Comparison of ENCODE assay signal across 28 cellular contexts in the genomic region with DNA sequence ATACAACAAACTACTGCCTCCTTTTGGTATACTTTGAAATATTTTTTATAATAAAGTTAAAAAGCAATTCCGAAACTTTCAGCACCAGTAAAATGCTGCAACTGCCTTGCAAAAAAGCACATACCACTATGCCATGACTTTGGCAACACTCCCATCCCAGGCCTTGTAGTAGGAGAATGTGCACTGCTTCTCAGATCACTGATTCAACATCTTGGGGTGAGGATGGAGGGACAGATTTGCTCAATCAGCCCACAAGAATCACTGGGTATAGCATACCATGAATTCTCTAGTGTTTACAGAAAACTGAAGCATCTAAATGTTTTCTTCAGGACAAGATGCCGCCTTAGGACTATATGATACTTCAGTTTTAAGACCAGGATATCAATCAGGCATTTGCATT. TPM values are rescaled to one million over a fixed set of nuclear protein-coding genes. Genes with fewer than 3 reads are reported as not detected.
DNase-seq lines count a peak whose midpoint lies in the region; ATAC-seq, FAIRE-seq and TF ChIP-seq lines count a peak whose summit lies in the region.
"Had no signal": no experiment of that assay in that cellular context is flagged by ENCODE, and none has a peak within 500 bp of the region (broad histone marks: within the 10 kb centered on the region; RNA-seq: fewer than 3 reads in every experiment).

No MANE protein-coding gene starts in this region.

- H3K4me3 Mint-ChIP-seq in CD4-positive, CD25-positive, alpha-beta regulatory T cell: no peak overlapping the region
- H3K4me3 Mint-ChIP-seq: IgD-negative memory B cell, nephron progenitor cell had no signal

- TF ChIP-seq CTCF in D721Med (IDR thresholded peaks at IDR 0.05; ENCODE audit: insufficient read depth, missing control alignments): no peak

- H3K9me3 Mint-ChIP-seq in CD4-positive, CD25-positive, alpha-beta regulatory T cell: no peaks in the 10 kb centered on the region
- H3K9me3 Mint-ChIP-seq: activated naive CD4-positive, alpha-beta T cell treated with anti-CD3 and anti-CD28 coated beads, Interleukin-2, amount 50 U/mL, for 72 hours; IgD-negative memory B cell; nephron progenitor cell had no signal

- no peak for FAIRE-seq in D721Med (lab: Jason Lieb, UNC)
- FAIRE-seq: TTC549 had no signal

- H3K27me3 Mint-ChIP-seq in CD4-positive, CD25-positive, alpha-beta regulatory T cell: no peaks in the 10 kb centered on the region
- H3K27me3 Mint-ChIP-seq: IgD-negative memory B cell, progenitor cell of endocrine pancreas had no signal

- no peak for DNase-seq in CD4-positive, CD25-positive, alpha-beta regulatory T cell
- DNase-seq in amniotic epithelial cell (ENCODE audit: low read depth) (peak; percentile 98), fibroblast of peridontal ligament (ENCODE audit: extremely low read depth) (peak; percentile 94), skeletal muscle cell (ENCODE audit: low read depth) (peak; percentile 76), hypothalamus (lab: John Stamatoyannopoulos, UW) (no peak), D721Med (ENCODE audit: insufficient read length, low spot score) (no peak)
- DNase-seq: activated CD4-positive, alpha-beta T cell treated with anti-CD3 and anti-CD28 coated beads for 4 hours; Calu3; glutamatergic neuron; left lung; midbrain; MM.1S; NCI-H1436; NCI-H2171 treated with DMSO at 0.1 percent for 48 hours; NCI-H748 treated with DMSO at 0.1 percent for 48 hours; nephron progenitor cell; OCI-M1; Right ventricle myocardium superior; stimulated activated naive CD8-positive, alpha-beta T cell treated with anti-CD3 and anti-CD28 coated beads, Interleukin-15, Interleukin-2, amounts not matched to agents 100 U/mL and 50 U/mL, for 24 hours had no signal

- H3K36me3 ChIP-seq in CD4-positive, CD25-positive, alpha-beta regulatory T cell (ENCODE audit: control insufficient read depth, insufficient read depth, low read length): peaks cover 30% of the 10 kb centered on the region

- no peaks in the 10 kb centered on the region for H3K27me3 ChIP-seq in CD4-positive, CD25-positive, alpha-beta regulatory T cell (ENCODE audit: control insufficient read depth, insufficient read depth, low read length)
- H3K27me3 ChIP-seq: BLaER1, left lung, tibial nerve had no signal

- H3K27ac Mint-ChIP-seq in CD4-positive, CD25-positive, alpha-beta regulatory T cell: peak overlapping the region in 2 of 3 donors; percentile 36 to 74
- H3K27ac Mint-ChIP-seq: nephron progenitor cell, progenitor cell of endocrine pancreas had no signal

- H3K4me1 Mint-ChIP-seq in CD4-positive, CD25-positive, alpha-beta regulatory T cell: peaks cover 17 to 34% (median 25%) of the 10 kb centered on the region in 4 donors

- H3K9me3 ChIP-seq in CD4-positive, CD25-positive, alpha-beta regulatory T cell (ENCODE audit: control insufficient read depth in 2 of 2, low read length in 2 of 2): no peaks in the 10 kb centered on the region
- H3K9me3 ChIP-seq: BLaER1, left lung, tibial nerve had no signal

- no peak overlapping the region for H3K4me3 ChIP-seq in CD4-positive, CD25-positive, alpha-beta regulatory T cell (ENCODE audit: low read depth, low read length)
- H3K4me3 ChIP-seq in skeletal muscle cell (ENCODE audit: low read depth, low read length): no peak overlapping the region
- H3K4me3 ChIP-seq: BLaER1, left lung, skin epidermis, tibial nerve had no signal

- H3K27ac ChIP-seq in CD4-positive, CD25-positive, alpha-beta regulatory T cell (ENCODE audit: insufficient read depth, low read length, poor library complexity, severe bottlenecking): no peak overlapping the region
- H3K27ac ChIP-seq: BLaER1, HL-60, left lung, skin epidermis, tibial nerve had no signal

- ATAC-seq in CD4-positive, CD25-positive, alpha-beta regulatory T cell (ENCODE audit: low read depth in 2 of 2): no peak
- ATAC-seq in HG03520 (IDR thresholded peaks at IDR 0.05; ENCODE audit: unreplicated experiment): no peak
- ATAC-seq: left lung; stimulated activated naive CD8-positive, alpha-beta T cell treated with anti-CD3 and anti-CD28 coated beads, Interleukin-15, Interleukin-2, amounts not matched to agents 100 U/mL and 50 U/mL, for 24 hours had no signal

- H3K36me3 Mint-ChIP-seq in CD4-positive, CD25-positive, alpha-beta regulatory T cell: peaks cover 16% of the 10 kb centered on the region
- H3K36me3 Mint-ChIP-seq: IgD-negative memory B cell had no signal

- no peaks in the 10 kb centered on the region for H3K4me1 ChIP-seq in CD4-positive, CD25-positive, alpha-beta regulatory T cell (ENCODE audit: control insufficient read depth, insufficient read depth, low read length, poor library complexity, severe bottlenecking)
- H3K4me1 ChIP-seq: BLaER1 had no signal

RNA-seq across cellular contexts. Expression of a gene that starts 14.9 kb away (rescaled TPM):
- total RNA-seq in CD4-positive, CD25-positive, alpha-beta regulatory T cell: 26.6 TPM
- 10 to 100 TPM in 3 of 4 donors, 1 to 10 TPM in 1; 9.3 to 14.6 (median 10.9) TPM for polyA plus RNA-seq in CD4-positive, CD25-positive, alpha-beta regulatory T cell

RNA-seq across cellular contexts. Expression of a gene that starts 21.6 kb away (rescaled TPM):
- 300 TPM for total RNA-seq in CD4-positive, CD25-positive, alpha-beta regulatory T cell
- polyA plus RNA-seq in CD4-positive, CD25-positive, alpha-beta regulatory T cell: 10 to 100 TPM; 18.6 to 36.1 (median 28.0) TPM

Comparison
In these comparisons a context has a peak if more than half of its experiments do, and no peak if none do; other contexts are left out.
1. DNase-seq: peak in amniotic epithelial cell (single experiment), fibroblast of peridontal ligament (single experiment) and skeletal muscle cell (single experiment); none in CD4-positive, CD25-positive, alpha-beta regulatory T cell (0 of 3), hypothalamus (0 of 51) and D721Med (single experiment).